In the genomic region with DNA sequence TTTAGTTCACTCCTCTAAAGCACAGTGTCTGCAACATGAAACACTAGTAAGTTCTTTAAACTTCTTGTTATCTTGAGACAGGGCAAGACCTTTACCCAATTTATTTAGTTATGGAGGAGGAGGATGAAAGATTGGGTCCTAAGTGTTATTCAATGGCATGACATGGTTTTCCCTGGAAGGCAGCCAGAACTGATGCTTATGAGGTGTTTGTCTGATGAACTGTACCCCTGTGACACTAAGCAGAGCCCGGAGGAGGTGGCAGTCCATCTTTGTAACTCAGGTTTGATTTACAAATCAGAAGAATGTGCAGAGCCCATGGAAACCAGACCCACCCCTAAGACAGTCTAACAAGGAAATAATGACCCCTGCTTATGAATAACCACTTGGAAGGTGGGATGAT, we compare ENCODE assay signal across 31 cellular contexts.
"Had no signal": no experiment of that assay in that cellular context is flagged by ENCODE, and none has a peak within 500 bp of the region (broad histone marks: within the 10 kb centered on the region; RNA-seq: fewer than 3 reads in every experiment).

No MANE protein-coding gene starts in this region.

- H3K4me3 ChIP-seq: adrenal gland, body of pancreas, coronary artery, dorsolateral prefrontal cortex, gastrocnemius medialis had no signal

- DNase-seq: activated CD4-positive, alpha-beta memory T cell treated with anti-CD3 and anti-CD28 coated beads for 36 hours; activated CD4-positive, alpha-beta T cell treated with anti-CD3 and anti-CD28 coated beads for 36 hours; activated CD4-positive, alpha-beta T cell treated with anti-CD3 and anti-CD28 coated beads, Interleukin-2, amount 10 ng/mL, durations not matched to agents 24 days and 14 days; activated CD4-positive, CD25-positive, alpha-beta regulatory T cell; activated CD4-positive, CD25-positive, alpha-beta regulatory T cell treated with anti-CD3 and anti-CD28 coated beads, Interleukin-2, amount 50 U/mL, for 72 hours; activated CD8-positive, alpha-beta memory T cell treated with anti-CD3 and anti-CD28 coated beads, Interleukin-2, amount 10 ng/mL, durations not matched to agents 7 days and 5 days; activated CD8-positive, alpha-beta memory T cell treated with anti-CD3 and anti-CD28 coated beads, Interleukin-2, amount 50 U/mL, for 4 hours; activated CD8-positive, alpha-beta T cell treated with anti-CD3 and anti-CD28 coated beads, Interleukin-2, amount 10 ng/mL, durations not matched to agents 7 days and 5 days; activated effector memory CD4-positive, alpha-beta T cell treated with Interleukin-2 at 50 U/mL for 16 hours; activated naive CD4-positive, alpha-beta T cell treated with anti-CD3 and anti-CD28 coated beads for 36 hours; activated naive CD8-positive, alpha-beta T cell treated with anti-CD3 and anti-CD28 coated beads for 36 hours; activated naive CD8-positive, alpha-beta T cell treated with anti-CD3 and anti-CD28 coated beads, Interleukin-2, amount 50 U/mL, for 24 hours; activated T-cell treated with anti-CD3 and anti-CD28 coated beads, Interleukin-2, amount 50 U/mL, for 1 hour; activated T-cell treated with anti-CD3 and anti-CD28 coated beads, Interleukin-2, amount 50 U/mL, for 72 hours; adrenal gland; amygdala; aorta; body of pancreas; central memory CD4-positive, alpha-beta T cell; cerebellar nuclear complex; dorsolateral prefrontal cortex; effector memory CD4-positive, alpha-beta T cell; endodermal cell; foreskin keratinocyte; gastrocnemius medialis; glutamatergic neuron; T-helper 2 cell had no signal

- H3K4me3 Mint-ChIP-seq: activated CD4-positive, alpha-beta memory T cell treated with anti-CD3 and anti-CD28 coated beads for 36 hours; activated CD4-positive, alpha-beta T cell treated with anti-CD3 and anti-CD28 coated beads for 36 hours; activated CD4-positive, alpha-beta T cell treated with anti-CD3 and anti-CD28 coated beads, Interleukin-2, amount 10 ng/mL, durations not matched to agents 24 days and 14 days; activated CD8-positive, alpha-beta memory T cell treated with anti-CD3 and anti-CD28 coated beads, Interleukin-2, amount 10 ng/mL, durations not matched to agents 7 days and 5 days; activated CD8-positive, alpha-beta T cell treated with anti-CD3 and anti-CD28 coated beads, Interleukin-2, amount 10 ng/mL, durations not matched to agents 7 days and 5 days; activated naive CD4-positive, alpha-beta T cell treated with anti-CD3 and anti-CD28 coated beads for 36 hours; activated naive CD4-positive, alpha-beta T cell treated with anti-CD3 and anti-CD28 coated beads, Interleukin-2, amount 50 U/mL, for 24 hours; activated naive CD8-positive, alpha-beta T cell treated with anti-CD3 and anti-CD28 coated beads for 36 hours; activated naive CD8-positive, alpha-beta T cell treated with anti-CD3 and anti-CD28 coated beads, Interleukin-2, amount 50 U/mL, for 24 hours; activated T-cell treated with anti-CD3 and anti-CD28 coated beads, Interleukin-2, amount 50 U/mL, for 72 hours; dendritic cell treated with granulocyte-macrophage colony-stimulating factor and Interleukin-4, amounts not matched to agents 40 ng/mL and 50 ng/mL, for 4 days; endodermal cell had no signal

- H3K9me3 ChIP-seq: adrenal gland, body of pancreas, gastrocnemius medialis had no signal

- H3K27me3 Mint-ChIP-seq: activated CD4-positive, alpha-beta memory T cell treated with anti-CD3 and anti-CD28 coated beads for 36 hours; activated CD4-positive, alpha-beta T cell treated with anti-CD3 and anti-CD28 coated beads for 36 hours; dendritic cell treated with granulocyte-macrophage colony-stimulating factor and Interleukin-4, amounts not matched to agents 40 ng/mL and 50 ng/mL, for 4 days had no signal

- H3K27ac ChIP-seq: adrenal gland, body of pancreas, coronary artery, dorsolateral prefrontal cortex, foreskin keratinocyte, gastrocnemius medialis had no signal

- H3K36me3 Mint-ChIP-seq: activated CD4-positive, alpha-beta memory T cell treated with anti-CD3 and anti-CD28 coated beads for 36 hours; activated naive CD4-positive, alpha-beta T cell treated with anti-CD3 and anti-CD28 coated beads, Interleukin-2, amount 50 U/mL, for 24 hours; activated naive CD8-positive, alpha-beta T cell treated with anti-CD3 and anti-CD28 coated beads for 36 hours had no signal

- ATAC-seq: activated CD4-positive, alpha-beta T cell treated with anti-CD3 and anti-CD28 coated beads for 36 hours; activated CD8-positive, alpha-beta memory T cell treated with anti-CD3 and anti-CD28 coated beads, Interleukin-2, amount 10 ng/mL, durations not matched to agents 7 days and 5 days; activated CD8-positive, alpha-beta T cell treated with anti-CD3 and anti-CD28 coated beads, Interleukin-2, amount 10 ng/mL, durations not matched to agents 7 days and 5 days; activated naive CD8-positive, alpha-beta T cell treated with anti-CD3 and anti-CD28 coated beads, Interleukin-2, amount 50 U/mL, for 24 hours; activated T-cell treated with anti-CD3 and anti-CD28 coated beads, Interleukin-2, amount 50 U/mL, for 72 hours; body of pancreas; esophagus mucosa; foreskin keratinocyte; gastrocnemius medialis had no signal

- H3K9me3 Mint-ChIP-seq: activated CD4-positive, alpha-beta memory T cell treated with anti-CD3 and anti-CD28 coated beads for 36 hours; activated naive CD4-positive, alpha-beta T cell treated with anti-CD3 and anti-CD28 coated beads for 36 hours; activated naive CD4-positive, alpha-beta T cell treated with anti-CD3 and anti-CD28 coated beads, Interleukin-2, amount 50 U/mL, for 24 hours; activated naive CD8-positive, alpha-beta T cell treated with anti-CD3 and anti-CD28 coated beads, Interleukin-2, amount 50 U/mL, for 24 hours; dendritic cell treated with granulocyte-macrophage colony-stimulating factor and Interleukin-4, amounts not matched to agents 40 ng/mL and 50 ng/mL, for 4 days; endodermal cell had no signal

- H3K4me1 ChIP-seq: adrenal gland, body of pancreas, foreskin keratinocyte, gastrocnemius medialis had no signal

- H3K27me3 ChIP-seq: adrenal gland, foreskin keratinocyte, gastrocnemius medialis had no signal

- H3K27ac Mint-ChIP-seq: activated CD4-positive, alpha-beta memory T cell treated with anti-CD3 and anti-CD28 coated beads for 36 hours; activated CD4-positive, alpha-beta T cell treated with anti-CD3 and anti-CD28 coated beads for 36 hours; activated CD4-positive, alpha-beta T cell treated with anti-CD3 and anti-CD28 coated beads, Interleukin-2, amount 10 ng/mL, durations not matched to agents 24 days and 14 days; activated CD8-positive, alpha-beta memory T cell treated with anti-CD3 and anti-CD28 coated beads, Interleukin-2, amount 10 ng/mL, durations not matched to agents 7 days and 5 days; activated CD8-positive, alpha-beta T cell treated with anti-CD3 and anti-CD28 coated beads, Interleukin-2, amount 10 ng/mL, durations not matched to agents 7 days and 5 days; activated naive CD4-positive, alpha-beta T cell treated with anti-CD3 and anti-CD28 coated beads for 36 hours; activated naive CD4-positive, alpha-beta T cell treated with anti-CD3 and anti-CD28 coated beads, Interleukin-2, amount 50 U/mL, for 24 hours; activated naive CD8-positive, alpha-beta T cell treated with anti-CD3 and anti-CD28 coated beads for 36 hours; activated naive CD8-positive, alpha-beta T cell treated with anti-CD3 and anti-CD28 coated beads, Interleukin-2, amount 50 U/mL, for 24 hours; activated T-cell treated with anti-CD3 and anti-CD28 coated beads, Interleukin-2, amount 50 U/mL, for 72 hours; dendritic cell treated with granulocyte-macrophage colony-stimulating factor and Interleukin-4, amounts not matched to agents 40 ng/mL and 50 ng/mL, for 4 days; endodermal cell had no signal

- H3K36me3 ChIP-seq: adrenal gland, gastrocnemius medialis had no signal
